Comparison of ENCODE assay signal across 9 cellular contexts in the genomic region with DNA sequence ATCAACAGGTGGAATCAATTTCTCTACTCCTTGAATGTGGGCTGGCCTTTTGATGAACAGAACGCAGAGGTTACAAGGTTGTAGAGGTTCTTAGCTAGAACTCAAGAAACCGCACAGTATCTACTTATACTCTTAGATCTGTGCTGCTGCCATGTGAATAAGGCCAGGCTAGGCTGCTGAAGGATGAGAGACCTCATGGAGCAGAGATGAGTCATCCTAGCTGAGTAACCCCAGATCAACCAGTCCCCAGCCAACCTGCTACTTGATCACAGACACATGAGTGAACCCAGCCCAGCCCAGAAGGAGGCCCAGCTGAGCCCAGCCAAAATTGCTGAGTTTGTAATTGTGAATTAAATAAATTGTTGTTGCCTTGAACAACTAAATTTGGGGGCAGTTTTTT. TPM values are rescaled to one million over a fixed set of nuclear protein-coding genes. Genes with fewer than 3 reads are reported as not detected.
A peak's percentile ranks its signal among the peaks of the same experiment; 100 is the strongest.
DNase-seq lines count a peak whose midpoint lies in the region; ATAC-seq and TF ChIP-seq lines count a peak whose summit lies in the region.
"Had no signal": no experiment of that assay in that cellular context is flagged by ENCODE, and none has a peak within 500 bp of the region (broad histone marks: within the 10 kb centered on the region; RNA-seq: fewer than 3 reads in every experiment).

No MANE protein-coding gene starts in this region.

- H3K4me1 ChIP-seq in BLaER1 treated with 17β-estradiol and CSF1 and Interleukin-3, amounts not matched to agents 10 nM and 100 nM, result peaks cover 22 to 76% (median 51%) of the 10 kb centered on the region in 10 experiments
- peaks cover 25% of the 10 kb centered on the region for H3K4me1 ChIP-seq in smooth muscle cell (ENCODE audit: low read depth)

- H3K36me3 Mint-ChIP-seq in T-helper 1 cell treated with Interleukin-12 subunit alpha and Interleukin-12 subunit beta and Interleukin-4 antibody, amounts not matched to agents 30 μg/mL and 1 μg/mL, for 36 hours (ENCODE audit: low read depth), result peaks cover 4% of the 10 kb centered on the region

- no peaks in the 10 kb centered on the region for H3K79me2 ChIP-seq in smooth muscle cell (ENCODE audit: low read depth)

- peaks cover 0 to 20% (median 14%) of the 10 kb centered on the region in 11 experiments; a peak in 18 of 22 replicates for H3K9me3 ChIP-seq in BLaER1 treated with 17β-estradiol and CSF1 and Interleukin-3, amounts not matched to agents 10 nM and 100 nM (replicated peaks in 1 of 11)
- no peaks in the 10 kb centered on the region for H3K9me3 ChIP-seq in smooth muscle cell (replicated peaks; ENCODE audit: low read depth)

- peak overlapping the region; percentile 14 for H3K27ac Mint-ChIP-seq in T-helper 1 cell treated with Interleukin-12 subunit alpha and Interleukin-12 subunit beta and Interleukin-4 antibody, amounts not matched to agents 30 μg/mL and 1 μg/mL, for 36 hours

- H3K9ac ChIP-seq in BLaER1 treated with 17β-estradiol and CSF1 and Interleukin-3, amounts not matched to agents 10 nM and 100 nM, result no peak overlapping the region
- no peak overlapping the region for H3K9ac ChIP-seq in smooth muscle cell (ENCODE audit: low read depth)

- peaks cover 8% of the 10 kb centered on the region for H3K9me3 Mint-ChIP-seq in T-helper 1 cell treated with Interleukin-12 subunit alpha and Interleukin-12 subunit beta and Interleukin-4 antibody, amounts not matched to agents 30 μg/mL and 1 μg/mL, for 36 hours

- peak overlapping the region in 6 of 11 experiments; percentile 47 to 88 (median 78); a peak in 10 of 22 replicates for H3K4me2 ChIP-seq in BLaER1 treated with 17β-estradiol and CSF1 and Interleukin-3, amounts not matched to agents 10 nM and 100 nM
- H3K4me2 ChIP-seq in smooth muscle cell, result no peak overlapping the region

- WGBS in smooth muscle cell (ENCODE audit: low lambda C conversion rate), result 94% methylated on average over 2 of the region's 2 CpGs

- no peak overlapping the region for H3K4me3 ChIP-seq in BLaER1 treated with 17β-estradiol and CSF1 and Interleukin-3, amounts not matched to agents 10 nM and 100 nM
- H3K4me3 ChIP-seq in HFF-Myc (replicated peaks; ENCODE audit: low read depth, low read length), result no peak overlapping the region
- no peak overlapping the region for H3K4me3 ChIP-seq in coronary artery
- H3K4me3 ChIP-seq in smooth muscle cell, result no peak overlapping the region

- H3K27me3 Mint-ChIP-seq in T-helper 1 cell treated with Interleukin-12 subunit alpha and Interleukin-12 subunit beta and Interleukin-4 antibody, amounts not matched to agents 30 μg/mL and 1 μg/mL, for 36 hours (ENCODE audit: low read depth), result peaks cover 7% of the 10 kb centered on the region

- H3K4me1 Mint-ChIP-seq in T-helper 1 cell treated with Interleukin-12 subunit alpha and Interleukin-12 subunit beta and Interleukin-4 antibody, amounts not matched to agents 30 μg/mL and 1 μg/mL, for 36 hours (ENCODE audit: low read depth), result peaks cover 37% of the 10 kb centered on the region

- H4K20me1 ChIP-seq in BLaER1 treated with 17β-estradiol and CSF1 and Interleukin-3, amounts not matched to agents 10 nM and 100 nM, result no peaks in the 10 kb centered on the region
- H4K20me1 ChIP-seq in smooth muscle cell (ENCODE audit: low read depth), result no peaks in the 10 kb centered on the region

- H3K4me3 Mint-ChIP-seq in T-helper 1 cell treated with Interleukin-12 subunit alpha and Interleukin-12 subunit beta and Interleukin-4 antibody, amounts not matched to agents 30 μg/mL and 1 μg/mL, for 36 hours, result no peak overlapping the region

- H3K36me3 ChIP-seq in BLaER1 treated with 17β-estradiol and CSF1 and Interleukin-3, amounts not matched to agents 10 nM and 100 nM, result 0 out of 22 replicates have a peak, but pooled peaks cover 0 to 5% (median 0%) of the 10 kb centered on the region in 11 experiments
- H3K36me3 ChIP-seq in smooth muscle cell (ENCODE audit: low read depth), result no peaks in the 10 kb centered on the region

- peak overlapping the region in 1 of 11 experiments; percentile 77; a peak in 1 of 22 replicates for H3K27ac ChIP-seq in BLaER1 treated with 17β-estradiol and CSF1 and Interleukin-3, amounts not matched to agents 10 nM and 100 nM
- no peak overlapping the region for H3K27ac ChIP-seq in coronary artery
- no peak overlapping the region for H3K27ac ChIP-seq in smooth muscle cell (ENCODE audit: low read depth)

- DNase-seq in HFF-Myc (ENCODE audit: extremely low read depth, low read depth) (peak; percentile 51), coronary artery (ENCODE audit: low spot score) (no peak), smooth muscle cell (lab: John Stamatoyannopoulos, UW; ENCODE audit: unreplicated experiment) (no peak)
- DNase-seq: COR-L47 had no signal

- TF ChIP-seq CTCF in HFF-Myc (IDR thresholded peaks at IDR 0.05; ENCODE audit: low read depth, low read length, missing control alignments) (no peak), coronary artery (IDR thresholded peaks at IDR 0.05) (no peak), smooth muscle cell (IDR thresholded peaks at IDR 0.05; ENCODE audit: borderline replicate concordance, insufficient read depth, poor library complexity, severe bottlenecking) (no peak)

- no peaks in the 10 kb centered on the region for H3K27me3 ChIP-seq in BLaER1 treated with 17β-estradiol and CSF1 and Interleukin-3, amounts not matched to agents 10 nM and 100 nM
- no peaks in the 10 kb centered on the region for H3K27me3 ChIP-seq in smooth muscle cell (ENCODE audit: low read depth)

- no peak overlapping the region for H2AFZ ChIP-seq in smooth muscle cell (ENCODE audit: low read depth)

- ATAC-seq in esophagus mucosa (peak; percentile 86), HG02610 (IDR thresholded peaks at IDR 0.05; ENCODE audit: unreplicated experiment) (no peak), HG03565 (IDR thresholded peaks at IDR 0.05; ENCODE audit: unreplicated experiment) (no peak)

- peaks cover 11% of the 10 kb centered on the region for H3F3A ChIP-seq in smooth muscle cell (ENCODE audit: low read depth)

RNA-seq across cellular contexts. Expression of gene BCAR3, which starts 35.3 kb away (rescaled TPM):
- total RNA-seq in esophagus mucosa (5.7 TPM), smooth muscle cell (24.9 and 25.6 TPM in 2 replicates)
- 21.4 and 26.7 TPM in 2 replicates for polyA plus RNA-seq in smooth muscle cell
